ENCODE assay signal across 10 cellular contexts in genomic region chr1:10339815-10340214, GRCh38. TPM values are rescaled to one million over a fixed set of nuclear protein-coding genes. Genes with fewer than 3 reads are reported as not detected.
DNase-seq lines count a peak whose midpoint lies in the region; ATAC-seq, FAIRE-seq and TF ChIP-seq lines count a peak whose summit lies in the region.
"Had no signal": no experiment of that assay in that cellular context is flagged by ENCODE, and none has a peak within 500 bp of the region (broad histone marks: within the 10 kb centered on the region; RNA-seq: fewer than 3 reads in every experiment).

No MANE protein-coding gene starts in this region.

- no peak overlapping the region for H2BK20ac ChIP-seq in H1 (ENCODE audit: low read length)

- DNase-seq in COLO668 (lab: John Stamatoyannopoulos, UW; ENCODE audit: unreplicated experiment) (peak; percentile 50), NCI-H226 (peak; percentile 38), H1 (ENCODE audit: low read depth in 1 of 2, low spot score in 2 of 2) (peak; percentile 31 to 58), mesendoderm (peak; percentile 92), DMS 273 treated with DMSO at 0.1 percent for 48 hours (lab: John Stamatoyannopoulos, UW) (no peak), SIG-M5 (lab: John Stamatoyannopoulos, UW) (no peak), chondrocyte (ENCODE audit: low spot score) (no peak)
- DNase-seq: stimulated activated naive CD4-positive, alpha-beta T cell treated with Interleukin-2 at 50 U/mL for 16 hours had no signal

- H3K14ac ChIP-seq in H1 (ENCODE audit: insufficient read length): no peak overlapping the region

- H3K18ac ChIP-seq in H1 (ENCODE audit: extremely low read depth, low read length) (no peak overlapping the region), mesendoderm (ENCODE audit: low read length) (no peak overlapping the region)

- peaks cover 25% of the 10 kb centered on the region for H3K36me3 Mint-ChIP-seq in chondrocyte (ENCODE audit: low read depth)

- no peaks in the 10 kb centered on the region for H3K9me3 ChIP-seq in H1 (ENCODE audit: insufficient read depth in 2 of 2, low read depth in 1 of 2, low read length in 1 of 2)

- no peak overlapping the region for H2AK5ac ChIP-seq in H1 (ENCODE audit: low read depth, low read length)
- no peak overlapping the region for H2AK5ac ChIP-seq in mesendoderm (ENCODE audit: low read length)

- H3K79me1 ChIP-seq in H1 (ENCODE audit: low read depth, low read length) (no peaks in the 10 kb centered on the region), mesendoderm (ENCODE audit: low read length) (no peaks in the 10 kb centered on the region)

- H3K4me3 ChIP-seq in H1 (ENCODE audit: extremely low read depth in 1 of 4, insufficient read depth in 2 of 4, low read depth in 3 of 4, low read length in 4 of 4) (no peak overlapping the region), mesendoderm (ENCODE audit: low read length) (no peak overlapping the region)

- POLR2A ChIA-PET in H1 (lab: Charles Lee; ENCODE audit: partially characterized antibody): no interaction called here

- H3K27me3 ChIP-seq in H1 (replicated peaks in 1 of 4; ENCODE audit: control insufficient read depth in 3 of 4, extremely low read depth in 1 of 4, insufficient read depth in 3 of 4, low read length in 3 of 4) (no peaks in the 10 kb centered on the region), mesendoderm (ENCODE audit: insufficient read depth, low read length, poor library complexity) (no peaks in the 10 kb centered on the region)

- no peaks in the 10 kb centered on the region for H3K27me3 Mint-ChIP-seq in chondrocyte (ENCODE audit: low read depth)

- H3K4me1 ChIP-seq in H1 (replicated peaks in 1 of 4; ENCODE audit: control insufficient read depth in 3 of 4, insufficient read depth in 4 of 4, low read length in 3 of 4): peaks cover 0 to 7% (median 1%) of the 10 kb centered on the region in 4 experiments; a peak in 3 of 7 replicates
- H3K4me1 ChIP-seq in mesendoderm (ENCODE audit: control insufficient read depth, low read depth, low read length): no peaks in the 10 kb centered on the region

- no peak for FAIRE-seq in H1 (lab: Jason Lieb, UNC)

- no peak overlapping the region for H2BK15ac ChIP-seq in H1 (ENCODE audit: low read length)
- H2BK15ac ChIP-seq in mesendoderm (replicated peaks; ENCODE audit: low read depth): no peak overlapping the region

- CTCF ChIA-PET in H1 (lab: Charles Lee; ENCODE audit: partially characterized antibody): interaction anchor here (1.4 kb wide), 1 partner anchor 130 kb away, joined by 6 read pairs; the partner anchor contains the start of gene KIF1B

- no peak overlapping the region for H2BK5ac ChIP-seq in H1 (ENCODE audit: low read depth, low read length)
- H2BK5ac ChIP-seq in mesendoderm (ENCODE audit: low read length): no peak overlapping the region

- H3K9me3 Mint-ChIP-seq in chondrocyte (ENCODE audit: low read depth): no peaks in the 10 kb centered on the region

- no peak overlapping the region for H2AFZ ChIP-seq in H1 (ENCODE audit: low read length)

- TF ChIP-seq POLR2A in H1 (IDR thresholded peaks at IDR 0.05; ENCODE audit: control extremely low read depth in 1 of 2, low read depth in 2 of 2, low read length in 2 of 2): no peak

- TF ChIP-seq CTCF in H1 (IDR thresholded peaks at IDR 0.05; ENCODE audit: control extremely low read depth in 1 of 3, insufficient read depth in 1 of 3, low read depth in 1 of 3, low read length in 3 of 3) (no peak), chondrocyte (IDR thresholded peaks at IDR 0.05) (no peak)

- H4K8ac ChIP-seq in H1 (ENCODE audit: extremely low read depth, insufficient read depth, low read length) (no peak overlapping the region), mesendoderm (ENCODE audit: low read depth, low read length) (no peak overlapping the region)

- TF ChIP-seq EP300 in H1 (IDR thresholded peaks at IDR 0.05; ENCODE audit: borderline replicate concordance in 1 of 2, low read depth in 2 of 2, low read length in 2 of 2): no peak

- no peak overlapping the region for H3K27ac Mint-ChIP-seq in chondrocyte (ENCODE audit: unreplicated experiment)

- ATAC-seq in GM21381 (IDR thresholded peaks at IDR 0.05; ENCODE audit: unreplicated experiment): no peak

- no peak for TF ChIP-seq RAD21 in H1 (IDR thresholded peaks at IDR 0.05 in 1 of 2, conservative IDR thresholded peaks at IDR 0.05 in 1 of 2; ENCODE audit: low read depth in 2 of 2, low read length in 2 of 2)

- no peak overlapping the region for H2BK120ac ChIP-seq in H1 (replicated peaks; ENCODE audit: low read depth, low read length)
- H2BK120ac ChIP-seq in mesendoderm (ENCODE audit: low read depth, low read length): no peak overlapping the region

- H3K79me2 ChIP-seq in H1 (ENCODE audit: control insufficient read depth in 1 of 2, insufficient read depth in 2 of 2, low read length in 2 of 2): no peaks in the 10 kb centered on the region
- no peaks in the 10 kb centered on the region for H3K79me2 ChIP-seq in mesendoderm (ENCODE audit: control insufficient read depth, insufficient read depth, low read length)

- H4K91ac ChIP-seq in H1 (replicated peaks; ENCODE audit: insufficient read length, low read length): no peak overlapping the region

- no peaks in the 10 kb centered on the region for H4K20me1 ChIP-seq in H1 (replicated peaks in 1 of 2; ENCODE audit: control insufficient read depth in 1 of 2, insufficient read depth in 2 of 2, low read length in 2 of 2)

- H3K36me3 ChIP-seq in H1 (ENCODE audit: control insufficient read depth in 2 of 4, insufficient read depth in 4 of 4, low read length in 3 of 4) (peaks cover 2 to 63% (median 26%) of the 10 kb centered on the region in 4 experiments; a peak in 7 of 8 replicates), mesendoderm (ENCODE audit: control insufficient read depth, insufficient read depth, low read length) (peaks cover 5% of the 10 kb centered on the region)

- peaks cover 13% of the 10 kb centered on the region for H3K4me1 Mint-ChIP-seq in chondrocyte (ENCODE audit: low read depth)

- WGBS in H1 (ENCODE audit: extremely low coverage in 1 of 2, insufficient coverage in 1 of 2, insufficient read length in 1 of 2, insufficient replicate concordance in 2 of 2, low coverage in 1 of 2, low lambda C conversion rate in 2 of 2, missing lambda C conversion rate in 1 of 2), 2 experiments: 51% methylated on average over 5 of the region's 5 CpGs; no CpG with 5 or more reads in 1 of the 2 experiments
- no CpG with 5 or more reads among the region's 5 CpGs for WGBS in mesendoderm (ENCODE audit: extremely low coverage, insufficient coverage, low lambda C conversion rate)

- H3K9ac ChIP-seq in H1 (replicated peaks in 1 of 4; ENCODE audit: extremely low read depth in 1 of 4, low read depth in 3 of 4, low read length in 3 of 4) (no peak overlapping the region), mesendoderm (ENCODE audit: low read length) (no peak overlapping the region)

- H3K27ac ChIP-seq in H1 (ENCODE audit: low read depth, low read length) (no peak overlapping the region), mesendoderm (ENCODE audit: low read depth, low read length) (no peak overlapping the region)
- H3K27ac ChIP-seq: VCaP had no signal

- H3K4ac ChIP-seq in H1 (replicated peaks; ENCODE audit: insufficient read length, low read depth, low read length) (no peak overlapping the region), mesendoderm (ENCODE audit: low read depth, low read length) (no peak overlapping the region)

- H3K4me2 ChIP-seq in H1 (ENCODE audit: insufficient read depth in 1 of 2, low read depth in 2 of 2, low read length in 2 of 2): no peak overlapping the region
- H3K4me2 ChIP-seq in mesendoderm (ENCODE audit: low read length): no peak overlapping the region

- no peak overlapping the region for H3K23ac ChIP-seq in H1 (ENCODE audit: insufficient read length)
- H3K23ac ChIP-seq in mesendoderm (ENCODE audit: low read length): no peak overlapping the region

- H4K5ac ChIP-seq in H1 (ENCODE audit: insufficient read length, low read depth, low read length): no peak overlapping the region
- no peak overlapping the region for H4K5ac ChIP-seq in mesendoderm (ENCODE audit: low read length)

- no peak overlapping the region for H2BK12ac ChIP-seq in H1 (ENCODE audit: low read depth, low read length)

- H3K4me3 Mint-ChIP-seq in chondrocyte (ENCODE audit: unreplicated experiment): no peak overlapping the region

- no peak overlapping the region for H3K56ac ChIP-seq in H1 (replicated peaks; ENCODE audit: insufficient read length, low read depth, low read length)
- H3K56ac ChIP-seq in mesendoderm (ENCODE audit: low read length): no peak overlapping the region

- no peaks in the 10 kb centered on the region for H3K23me2 ChIP-seq in H1 (ENCODE audit: low read depth, low read length)

TF ChIP-seq in H1, 55 proteins besides CTCF, POLR2A, EP300 and RAD21 (continues in another document):
- no peak for TF ChIP-seq FOSL1 (IDR thresholded peaks at IDR 0.05; ENCODE audit: insufficient read depth, low read depth, low read length)
- no peak for TF ChIP-seq JUN (IDR thresholded peaks at IDR 0.05; ENCODE audit: low read depth, low read length)
- TF ChIP-seq TAF7 (optimal IDR thresholded peaks at IDR 0.05; ENCODE audit: borderline replicate concordance, low read depth, low read length): no peak
- TF ChIP-seq CREB1 (IDR thresholded peaks at IDR 0.05): peak; percentile 57; the same call in 1 of the 2 replicates
- TF ChIP-seq RNF2 (IDR thresholded peaks at IDR 0.05; ENCODE audit: borderline replicate concordance, low read depth, low read length, missing control alignments, poor library complexity, severe bottlenecking): no peak
- no peak for TF ChIP-seq KDM1A (IDR thresholded peaks at IDR 0.05; ENCODE audit: borderline replicate concordance, low read length)
- peak; percentile 37; the same call in 1 of the 2 replicates for TF ChIP-seq JUND (IDR thresholded peaks at IDR 0.05; ENCODE audit: low read length)
- no peak for TF ChIP-seq GTF2F1 (IDR thresholded peaks at IDR 0.05; ENCODE audit: borderline replicate concordance, low read depth, low read length)
- TF ChIP-seq ATF3 (IDR thresholded peaks at IDR 0.05; ENCODE audit: insufficient read depth, low read depth, low read length): no peak

RNA-seq across cellular contexts. Expression of gene PGD, which starts 59.0 kb away (rescaled TPM):
- total RNA-seq in H1 (2021; fragmentation: NEBNext Ultra II Directional; extraction: Animal tissue kit (Norgen Biotek cat#: 25700)): 331 and 340 TPM in 2 replicates
- polyA plus RNA-seq in H1 (2011; rRNA removed): 191 and 227 TPM in 2 replicates
- polyA plus RNA-seq in H1 (2011; cell fraction: cytosol; rRNA removed): 167 TPM
- 268 TPM for polyA plus RNA-seq in H1 (2011; cell fraction: nucleus; rRNA removed)
- polyA plus RNA-seq in H1 (2012, experiment 1 of 2): 293 to 422 TPM (median 413 TPM) in 4 replicates
- polyA plus RNA-seq in H1 (2012, experiment 2 of 2): 448 TPM
- 229 TPM for polyA plus RNA-seq in H1 (2013, experiment 1 of 2)
- 225 TPM for polyA plus RNA-seq in H1 (2013, experiment 2 of 2)
- polyA minus RNA-seq in H1 (2011; rRNA and poly(A)+ RNA removed): 244 and 265 TPM in 2 replicates
- polyA minus RNA-seq in H1 (2011; cell fraction: cytosol; rRNA and poly(A)+ RNA removed): 132 TPM
- 90.0 TPM for polyA minus RNA-seq in H1 (2011; cell fraction: nucleus; rRNA and poly(A)+ RNA removed)
- polyA plus RNA-seq in mesendoderm (2013, experiment 1 of 2): 239 TPM
- 233 TPM for polyA plus RNA-seq in mesendoderm (2013, experiment 2 of 2)
- 114 to 208 TPM (median 118 TPM) in 3 replicates for total RNA-seq in chondrocyte

Comparison
In these comparisons a context has a peak if more than half of its experiments do, and no peak if none do; other contexts are left out.
1. DNase-seq: peak in COLO668 (single experiment), NCI-H226 (single experiment), H1 (2 of 2) and mesendoderm (single experiment); none in DMS 273 treated with DMSO at 0.1 percent for 48 hours (single experiment), SIG-M5 (single experiment) and chondrocyte (single experiment).